Comparison of ENCODE assay signal across 8 cellular contexts in the genomic region with DNA sequence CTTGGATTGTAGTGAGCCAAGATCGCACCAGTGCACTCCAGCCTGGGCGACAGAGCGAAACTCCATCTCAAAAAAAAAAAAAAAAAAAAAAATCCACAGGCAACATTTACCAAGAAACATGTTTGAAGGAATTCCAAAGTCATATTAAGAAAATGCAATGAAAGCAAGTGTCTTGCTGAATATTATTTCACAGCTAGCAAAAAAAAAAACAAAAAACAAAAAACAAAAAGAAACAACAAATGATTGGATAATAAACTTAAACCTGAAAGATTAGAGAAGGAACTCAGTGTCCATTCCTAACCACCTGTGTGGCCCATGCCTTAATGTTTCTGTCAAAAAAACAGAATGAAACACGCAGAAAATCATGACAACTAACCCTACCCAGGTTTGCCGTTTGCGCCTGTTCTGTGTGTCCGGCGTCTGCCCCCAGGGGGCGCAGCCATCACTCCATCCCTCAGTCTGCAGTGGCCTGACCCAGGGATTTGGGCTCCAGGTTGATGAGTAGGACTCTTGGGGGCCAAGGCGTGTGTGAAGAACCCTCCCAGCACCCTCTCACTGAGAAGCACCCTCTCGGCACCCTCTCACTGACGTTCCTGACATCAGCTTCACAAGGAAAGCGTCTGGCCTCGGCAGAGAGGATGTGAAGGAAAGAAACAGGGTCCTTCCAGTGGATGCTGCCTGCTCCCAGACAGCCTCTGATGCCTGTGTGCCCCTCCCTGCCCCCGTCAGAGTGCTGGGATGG. TPM values are rescaled to one million over a fixed set of nuclear protein-coding genes. Genes with fewer than 3 reads are reported as not detected.
DNase-seq lines count a peak whose midpoint lies in the region; ATAC-seq and TF ChIP-seq lines count a peak whose summit lies in the region.

No MANE protein-coding gene starts in this region.

- H3K4me3 ChIP-seq in NB4 (ENCODE audit: low read depth, low read length) (no peak overlapping the region), colonic mucosa (no peak overlapping the region), mesendoderm (ENCODE audit: low read length) (no peak overlapping the region)

- peak; percentile 68 for DNase-seq in NCI-H82 (lab: John Stamatoyannopoulos, UW)
- no peak for DNase-seq in NCI-H82 treated with DMSO at 0.1 percent for 48 hours (lab: John Stamatoyannopoulos, UW; ENCODE audit: unreplicated experiment)
- peak; percentile 75 for DNase-seq in NB4 (ENCODE audit: low read depth)
- DNase-seq in activated CD4-positive, alpha-beta T cell treated with anti-CD3 and anti-CD28 coated beads, Interleukin-2, amount 10 ng/mL, durations not matched to agents 24 days and 14 days: peak; percentile 94
- peak; percentile 69 for DNase-seq in colonic mucosa
- peak; percentile 45 for DNase-seq in mesendoderm
- peak; percentile 75 to 88 for DNase-seq in stimulated activated effector memory CD8-positive, alpha-beta T cell treated with anti-CD3 and anti-CD28 coated beads, Interleukin-12 subunit alpha, Interleukin-12 subunit beta, amount 100 ng/mL, for 72 hours (ENCODE audit: low spot score in 2 of 2)

- peak overlapping the region; percentile 54 for H3K27ac Mint-ChIP-seq in activated CD4-positive, alpha-beta T cell treated with anti-CD3 and anti-CD28 coated beads, Interleukin-2, amount 10 ng/mL, durations not matched to agents 24 days and 14 days
- peak overlapping the region; percentile 74 for H3K27ac Mint-ChIP-seq in stimulated activated effector memory CD8-positive, alpha-beta T cell treated with anti-CD3 and anti-CD28 coated beads, Interleukin-12 subunit alpha, Interleukin-12 subunit beta, amount 100 ng/mL, for 72 hours

- H3K27ac ChIP-seq in colonic mucosa (no peak overlapping the region), mesendoderm (ENCODE audit: low read depth, low read length) (no peak overlapping the region)

- H4K5ac ChIP-seq in mesendoderm (ENCODE audit: low read length): no peak overlapping the region

- intact Hi-C loops in activated CD4-positive, alpha-beta T cell treated with anti-CD3 and anti-CD28 coated beads, Interleukin-2, amount 10 ng/mL, durations not matched to agents 24 days and 14 days (cut with micrococcal nuclease): loop anchor here (1.0 to 2.0 kb wide), 2 partner anchors 18 to 40 kb away; no protein-coding TSS in a partner anchor
- intact Hi-C loops in colonic mucosa (cut with DNase I): no loop called here

- no peak overlapping the region for H2BK120ac ChIP-seq in mesendoderm (ENCODE audit: low read depth, low read length)

- H3K79me2 ChIP-seq in mesendoderm (ENCODE audit: control insufficient read depth, insufficient read depth, low read length): no peaks in the 10 kb centered on the region

- no peaks in the 10 kb centered on the region for H3K9me3 Mint-ChIP-seq in activated CD4-positive, alpha-beta T cell treated with anti-CD3 and anti-CD28 coated beads, Interleukin-2, amount 10 ng/mL, durations not matched to agents 24 days and 14 days
- no peaks in the 10 kb centered on the region for H3K9me3 Mint-ChIP-seq in stimulated activated effector memory CD8-positive, alpha-beta T cell treated with anti-CD3 and anti-CD28 coated beads, Interleukin-12 subunit alpha, Interleukin-12 subunit beta, amount 100 ng/mL, for 72 hours

- no peaks in the 10 kb centered on the region for H3K9me3 ChIP-seq in colonic mucosa

- H3K36me3 Mint-ChIP-seq in activated CD4-positive, alpha-beta T cell treated with anti-CD3 and anti-CD28 coated beads, Interleukin-2, amount 10 ng/mL, durations not matched to agents 24 days and 14 days (ENCODE audit: low read depth): peaks cover 30% of the 10 kb centered on the region
- peaks cover 98% of the 10 kb centered on the region for H3K36me3 Mint-ChIP-seq in stimulated activated effector memory CD8-positive, alpha-beta T cell treated with anti-CD3 and anti-CD28 coated beads, Interleukin-12 subunit alpha, Interleukin-12 subunit beta, amount 100 ng/mL, for 72 hours

- H3K79me1 ChIP-seq in mesendoderm (ENCODE audit: low read length): no peaks in the 10 kb centered on the region

- TF ChIP-seq CTCF in NB4 (IDR thresholded peaks at IDR 0.05; ENCODE audit: low read depth, low read length) (peak; percentile 96), colonic mucosa (IDR thresholded peaks at IDR 0.05) (peak; percentile 75)

- H3K9ac ChIP-seq in colonic mucosa (ENCODE audit: low read depth in 2 of 2, low read length in 2 of 2) (no peak overlapping the region), mesendoderm (ENCODE audit: low read length) (no peak overlapping the region)

- no peaks in the 10 kb centered on the region for H3K36me3 ChIP-seq in colonic mucosa
- H3K36me3 ChIP-seq in mesendoderm (ENCODE audit: control insufficient read depth, insufficient read depth, low read length): no peaks in the 10 kb centered on the region

- H3K4me2 ChIP-seq in mesendoderm (ENCODE audit: low read length): no peak overlapping the region

- peak; percentile 80 for ATAC-seq in stimulated activated effector memory CD8-positive, alpha-beta T cell treated with anti-CD3 and anti-CD28 coated beads, Interleukin-12 subunit alpha, Interleukin-12 subunit beta, amount 100 ng/mL, for 72 hours
- ATAC-seq in GM21423 (IDR thresholded peaks at IDR 0.05; ENCODE audit: unreplicated experiment): no peak

- H3K4me3 Mint-ChIP-seq in activated CD4-positive, alpha-beta T cell treated with anti-CD3 and anti-CD28 coated beads, Interleukin-2, amount 10 ng/mL, durations not matched to agents 24 days and 14 days: no peak overlapping the region
- H3K4me3 Mint-ChIP-seq in stimulated activated effector memory CD8-positive, alpha-beta T cell treated with anti-CD3 and anti-CD28 coated beads, Interleukin-12 subunit alpha, Interleukin-12 subunit beta, amount 100 ng/mL, for 72 hours: no peak overlapping the region

- no peak overlapping the region for H3K23ac ChIP-seq in mesendoderm (ENCODE audit: low read length)

- peaks cover 6% of the 10 kb centered on the region for H3K4me1 Mint-ChIP-seq in activated CD4-positive, alpha-beta T cell treated with anti-CD3 and anti-CD28 coated beads, Interleukin-2, amount 10 ng/mL, durations not matched to agents 24 days and 14 days
- peaks cover 27% of the 10 kb centered on the region for H3K4me1 Mint-ChIP-seq in stimulated activated effector memory CD8-positive, alpha-beta T cell treated with anti-CD3 and anti-CD28 coated beads, Interleukin-12 subunit alpha, Interleukin-12 subunit beta, amount 100 ng/mL, for 72 hours

- H3K56ac ChIP-seq in mesendoderm (ENCODE audit: low read length): no peak overlapping the region

- no peak for TF ChIP-seq POLR2A in NB4 (IDR thresholded peaks at IDR 0.05; ENCODE audit: extremely low read depth, insufficient read length)

- H2BK15ac ChIP-seq in mesendoderm (replicated peaks; ENCODE audit: low read depth): no peak overlapping the region

- no peaks in the 10 kb centered on the region for H3K27me3 ChIP-seq in colonic mucosa
- no peaks in the 10 kb centered on the region for H3K27me3 ChIP-seq in mesendoderm (ENCODE audit: insufficient read depth, low read length, poor library complexity)

- H2BK5ac ChIP-seq in mesendoderm (ENCODE audit: low read length): no peak overlapping the region

- H4K8ac ChIP-seq in mesendoderm (ENCODE audit: low read depth, low read length): no peak overlapping the region

- H3K27me3 Mint-ChIP-seq in activated CD4-positive, alpha-beta T cell treated with anti-CD3 and anti-CD28 coated beads, Interleukin-2, amount 10 ng/mL, durations not matched to agents 24 days and 14 days: no peaks in the 10 kb centered on the region

- H3K4ac ChIP-seq in mesendoderm (ENCODE audit: low read depth, low read length): no peak overlapping the region

- H3K4me1 ChIP-seq in colonic mucosa (peaks cover 4% of the 10 kb centered on the region), mesendoderm (ENCODE audit: control insufficient read depth, low read depth, low read length) (no peaks in the 10 kb centered on the region)

- no CpG with 5 or more reads among the region's 15 CpGs for WGBS in mesendoderm (ENCODE audit: extremely low coverage, insufficient coverage, low lambda C conversion rate)

- H3K18ac ChIP-seq in mesendoderm (ENCODE audit: low read length): no peak overlapping the region

- no peak overlapping the region for H2AK5ac ChIP-seq in mesendoderm (ENCODE audit: low read length)

RNA-seq across cellular contexts. Expression of gene PTTG1IP, which starts 19.2 kb away (rescaled TPM):
- total RNA-seq in activated CD4-positive, alpha-beta T cell treated with anti-CD3 and anti-CD28 coated beads, Interleukin-2, amount 10 ng/mL, durations not matched to agents 24 days and 14 days: 44.2 and 46.5 TPM in 2 replicates
- 100 to 1,000 TPM; 218 to 414 TPM for total RNA-seq in colonic mucosa
- 106 TPM for polyA plus RNA-seq in mesendoderm (2013, experiment 1 of 2)
- 104 TPM for polyA plus RNA-seq in mesendoderm (2013, experiment 2 of 2)

RNA-seq across cellular contexts. Expression of gene ITGB2, which starts 28.0 kb away (rescaled TPM):
- 265 and 266 TPM in 2 replicates for total RNA-seq in activated CD4-positive, alpha-beta T cell treated with anti-CD3 and anti-CD28 coated beads, Interleukin-2, amount 10 ng/mL, durations not matched to agents 24 days and 14 days
- total RNA-seq in colonic mucosa: 10 to 100 TPM; 13.1 to 27.1 TPM
- 1.0 TPM for polyA plus RNA-seq in mesendoderm (2013, experiment 1 of 2)
- polyA plus RNA-seq in mesendoderm (2013, experiment 2 of 2): 1.1 TPM

RNA-seq across cellular contexts. Expression of gene SLX9, which starts 47.1 kb away (rescaled TPM):
- 74.6 and 80.8 TPM in 2 replicates for total RNA-seq in activated CD4-positive, alpha-beta T cell treated with anti-CD3 and anti-CD28 coated beads, Interleukin-2, amount 10 ng/mL, durations not matched to agents 24 days and 14 days
- 10 to 100 TPM; 30.6 to 50.1 TPM for total RNA-seq in colonic mucosa
- 45.5 TPM for polyA plus RNA-seq in mesendoderm (2013, experiment 1 of 2)
- 43.5 TPM for polyA plus RNA-seq in mesendoderm (2013, experiment 2 of 2)
